In the genomic region with DNA sequence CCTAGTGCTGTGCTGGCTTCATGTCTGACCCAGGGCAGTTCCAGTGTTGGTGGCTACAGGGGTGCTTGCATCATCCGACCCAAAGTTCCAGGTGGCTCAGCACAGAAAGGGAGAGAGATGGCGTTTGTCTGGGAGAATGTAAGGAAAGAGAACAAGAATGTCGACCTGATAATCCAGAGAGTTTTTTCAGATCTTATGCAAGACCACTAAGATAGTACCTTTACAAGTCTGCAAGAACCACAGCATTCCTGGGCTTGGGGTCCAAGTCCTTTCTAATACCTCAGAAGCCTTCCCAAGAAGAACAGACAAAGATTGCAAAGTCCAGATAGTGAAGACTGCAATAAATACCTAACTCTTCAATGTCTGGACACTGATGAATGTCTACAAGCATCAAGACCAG, we compare ENCODE assay signal across 1 cellular context.
TF ChIP-seq lines count a peak whose summit lies in the region.

No MANE protein-coding gene starts in this region.

TF ChIP-seq in H1, 55 proteins besides CTCF, POLR2A, EP300 and RAD21:
- TF ChIP-seq YY1 (IDR thresholded peaks at IDR 0.05; ENCODE audit: low read depth, low read length) (no peak), GABPA (IDR thresholded peaks at IDR 0.05; ENCODE audit: borderline replicate concordance, insufficient read depth, low read length) (no peak), CHD7 (IDR thresholded peaks at IDR 0.05; ENCODE audit: insufficient replicate concordance, low read length) (no peak), GTF2F1 (IDR thresholded peaks at IDR 0.05; ENCODE audit: borderline replicate concordance, low read depth, low read length) (no peak)
